Comparison of ENCODE assay signal across 13 cellular contexts in the genomic region with DNA sequence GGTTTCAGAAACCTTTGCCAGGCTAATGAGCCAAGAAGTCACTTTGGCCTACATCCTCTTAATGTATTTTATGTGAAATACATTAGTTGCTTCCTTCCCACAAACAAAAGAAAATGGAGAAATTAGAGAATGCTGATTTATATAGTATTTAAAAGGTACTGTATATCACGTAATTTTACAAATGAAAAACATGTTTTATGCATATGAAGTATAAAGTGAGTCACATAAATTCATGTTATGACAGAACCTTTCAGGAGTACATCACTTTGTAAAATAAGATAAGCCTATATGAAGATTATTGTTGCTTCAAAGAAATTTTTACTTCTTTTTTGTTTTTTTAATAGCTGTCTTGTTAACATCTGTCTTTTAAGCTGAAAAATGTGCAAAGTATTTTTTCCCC. TPM values are rescaled to one million over a fixed set of nuclear protein-coding genes. Genes with fewer than 3 reads are reported as not detected.
A peak's percentile ranks its signal among the peaks of the same experiment; 100 is the strongest.
DNase-seq lines count a peak whose midpoint lies in the region; ATAC-seq and TF ChIP-seq lines count a peak whose summit lies in the region.
"Had no signal": no experiment of that assay in that cellular context is flagged by ENCODE, and none has a peak within 500 bp of the region (broad histone marks: within the 10 kb centered on the region; RNA-seq: fewer than 3 reads in every experiment).

No MANE protein-coding gene starts in this region.

- no TSS peak for BruUV-seq in PC-3 (replicated peaks; lab: Mats Ljungman, UMichigan)

- H3F3A ChIP-seq in PC-3 (ENCODE audit: low read length, unreplicated experiment) (no peaks in the 10 kb centered on the region), smooth muscle cell (ENCODE audit: low read depth) (no peaks in the 10 kb centered on the region)

- 91% methylated on average over 1 of the region's 1 CpG for WGBS in smooth muscle cell (ENCODE audit: low lambda C conversion rate)

- intact Hi-C loops in activated CD4-positive, alpha-beta T cell treated with anti-CD3 and anti-CD28 coated beads, Interleukin-2, amount 10 ng/mL, durations not matched to agents 24 days and 14 days (cut with micrococcal nuclease) = no loop called here
- intact Hi-C loops in PC-3 (cut with micrococcal nuclease) = no loop called here
- intact Hi-C loops in colonic mucosa (cut with DNase I) = no loop called here

- peak overlapping the region; percentile 49 for H3K27ac Mint-ChIP-seq in activated CD4-positive, alpha-beta T cell treated with anti-CD3 and anti-CD28 coated beads, Interleukin-2, amount 10 ng/mL, durations not matched to agents 24 days and 14 days

- H3K27ac ChIP-seq in PC-3 (ENCODE audit: low read length) (no peak overlapping the region), smooth muscle cell (ENCODE audit: low read depth) (peak overlapping the region; percentile 17), colonic mucosa (no peak overlapping the region)
- H3K27ac ChIP-seq: neutrophil, tibial artery had no signal

- H3K4me3 ChIP-seq in PC-3 (ENCODE audit: low read length) (peak overlapping the region; percentile 97), epithelial cell of esophagus (ENCODE audit: low read length) (peak overlapping the region; percentile 90), smooth muscle cell (peak overlapping the region; percentile 97), colonic mucosa (no peak overlapping the region)

- no peak for ATAC-seq in PC-3

- POLR2A ChIA-PET in PC-3 (lab: Charles Lee; ENCODE audit: unreplicated experiment) = interaction anchor here (0.7 kb wide), 1 partner anchor 12 kb away, joined by 3 read pairs; no protein-coding TSS in a partner anchor

- no peaks in the 10 kb centered on the region for H3K9me2 ChIP-seq in PC-3 (replicated peaks; ENCODE audit: low read length)

- H4K20me1 ChIP-seq in PC-3 (ENCODE audit: low read length) = peaks cover 32% of the 10 kb centered on the region
- H4K20me1 ChIP-seq in smooth muscle cell (ENCODE audit: low read depth) = peaks cover 83% of the 10 kb centered on the region

- H3K4me1 ChIP-seq in PC-3 (ENCODE audit: insufficient read depth, low read length) (peaks cover 6% of the 10 kb centered on the region; the same call in 1 of the 2 replicates), smooth muscle cell (ENCODE audit: low read depth) (peaks cover 33% of the 10 kb centered on the region), colonic mucosa (no peaks in the 10 kb centered on the region)

- H3K9ac ChIP-seq in PC-3 (ENCODE audit: low read length) (no peak overlapping the region), smooth muscle cell (ENCODE audit: low read depth) (no peak overlapping the region), colonic mucosa (ENCODE audit: low read depth in 2 of 2, low read length in 2 of 2) (no peak overlapping the region)

- H3K27me3 ChIP-seq in PC-3 (ENCODE audit: low read length) = no peaks in the 10 kb centered on the region
- H3K27me3 ChIP-seq in smooth muscle cell (ENCODE audit: low read depth) = no peaks in the 10 kb centered on the region
- H3K27me3 ChIP-seq in colonic mucosa = no peaks in the 10 kb centered on the region
- H3K27me3 ChIP-seq: neutrophil, tibial artery had no signal

- H3K4me3 Mint-ChIP-seq in activated CD4-positive, alpha-beta T cell treated with anti-CD3 and anti-CD28 coated beads, Interleukin-2, amount 10 ng/mL, durations not matched to agents 24 days and 14 days = peak overlapping the region; percentile 81

- H3K9me3 Mint-ChIP-seq in activated CD4-positive, alpha-beta T cell treated with anti-CD3 and anti-CD28 coated beads, Interleukin-2, amount 10 ng/mL, durations not matched to agents 24 days and 14 days = no peaks in the 10 kb centered on the region

- CTCF ChIA-PET in PC-3 (lab: Charles Lee) = no interaction called here

- H3K36me3 ChIP-seq in PC-3 (ENCODE audit: low read depth, low read length) (peaks cover 18% of the 10 kb centered on the region), smooth muscle cell (ENCODE audit: low read depth) (peaks cover 13% of the 10 kb centered on the region), colonic mucosa (no peaks in the 10 kb centered on the region)

- H3K4me1 Mint-ChIP-seq in activated CD4-positive, alpha-beta T cell treated with anti-CD3 and anti-CD28 coated beads, Interleukin-2, amount 10 ng/mL, durations not matched to agents 24 days and 14 days = peaks cover 34% of the 10 kb centered on the region

- H3K4me2 ChIP-seq in PC-3 (ENCODE audit: low read length) = peak overlapping the region; percentile 92
- H3K4me2 ChIP-seq in smooth muscle cell = peak overlapping the region; percentile 89

- DNase-seq in activated CD4-positive, alpha-beta T cell treated with anti-CD3 and anti-CD28 coated beads, Interleukin-2, amount 10 ng/mL, durations not matched to agents 24 days and 14 days = no peak
- DNase-seq in activated CD4-positive, alpha-beta T cell treated with anti-CD3 and anti-CD28 coated beads for 48 hours = no peak
- DNase-seq in PC-3 = no peak
- peak; percentile 18 for DNase-seq in epithelial cell of esophagus (ENCODE audit: low read depth)
- DNase-seq in smooth muscle cell (lab: John Stamatoyannopoulos, UW; ENCODE audit: unreplicated experiment) = no peak
- no peak for DNase-seq in NCI-H146 treated with DMSO at 0.1 percent for 48 hours (lab: John Stamatoyannopoulos, UW; ENCODE audit: unreplicated experiment)
- no peak for DNase-seq in NOMO-1 treated with dmso at 0.1 percent for 144 hours (lab: John Stamatoyannopoulos, UW; ENCODE audit: unreplicated experiment)
- DNase-seq in colonic mucosa = no peak
- DNase-seq: NCI-H2171; SIG-M5; stimulated activated CD4-positive, alpha-beta T cell treated with anti-CD3 and anti-CD28 coated beads, Interleukin-4, amount 100 ng/mL, for 1 hour; tibial artery had no signal

- peaks cover 98% of the 10 kb centered on the region for H3K79me2 ChIP-seq in PC-3 (ENCODE audit: low read length)
- peaks cover 96% of the 10 kb centered on the region for H3K79me2 ChIP-seq in smooth muscle cell (ENCODE audit: low read depth)

- H3K9me3 ChIP-seq in PC-3 (ENCODE audit: low read length) (no peaks in the 10 kb centered on the region), smooth muscle cell (replicated peaks; ENCODE audit: low read depth) (no peaks in the 10 kb centered on the region), colonic mucosa (no peaks in the 10 kb centered on the region)
- H3K9me3 ChIP-seq: neutrophil, tibial artery had no signal

- peaks cover 47% of the 10 kb centered on the region for H3K36me3 Mint-ChIP-seq in activated CD4-positive, alpha-beta T cell treated with anti-CD3 and anti-CD28 coated beads, Interleukin-2, amount 10 ng/mL, durations not matched to agents 24 days and 14 days (ENCODE audit: low read depth)

- H3K27me3 Mint-ChIP-seq in activated CD4-positive, alpha-beta T cell treated with anti-CD3 and anti-CD28 coated beads, Interleukin-2, amount 10 ng/mL, durations not matched to agents 24 days and 14 days = no peaks in the 10 kb centered on the region

- H2AFZ ChIP-seq in PC-3 (ENCODE audit: low read length) = no peak overlapping the region
- H2AFZ ChIP-seq in smooth muscle cell (ENCODE audit: low read depth) = no peak overlapping the region

- TF ChIP-seq CTCF in PC-3 (conservative IDR thresholded peaks at IDR 0.05; ENCODE audit: low read depth, low read length) = no peak
- TF ChIP-seq CTCF in epithelial cell of esophagus (IDR thresholded peaks at IDR 0.05; ENCODE audit: insufficient read depth, low read depth, low read length, missing control alignments) = no peak
- TF ChIP-seq CTCF in smooth muscle cell (IDR thresholded peaks at IDR 0.05; ENCODE audit: borderline replicate concordance, insufficient read depth, poor library complexity, severe bottlenecking) = no peak
- no peak for TF ChIP-seq CTCF in colonic mucosa (IDR thresholded peaks at IDR 0.05)

RNA-seq across cellular contexts. Expression of a gene that starts 4.6 kb away (rescaled TPM):
- total RNA-seq in activated CD4-positive, alpha-beta T cell treated with anti-CD3 and anti-CD28 coated beads, Interleukin-2, amount 10 ng/mL, durations not matched to agents 24 days and 14 days = 100 and 107 TPM in 2 replicates
- total RNA-seq in PC-3 (2014; rRNA removed) = 34.8 and 48.6 TPM in 2 replicates
- total RNA-seq in smooth muscle cell = 55.5 and 63.4 TPM in 2 replicates
- polyA plus RNA-seq in smooth muscle cell = 33.8 and 37.3 TPM in 2 replicates
- total RNA-seq in colonic mucosa = 10 to 100 TPM; 48.7 to 64.6 TPM
